8 cellular contexts compared by ENCODE assay signal in genomic region chr3:25664810-25665645, GRCh38.
A peak's percentile ranks its signal among the peaks of the same experiment; 100 is the strongest.
DNase-seq lines count a peak whose midpoint lies in the region; ATAC-seq and TF ChIP-seq lines count a peak whose summit lies in the region.

TOP2B (minus strand) TSS chr3:25664907; CDS start chr3:25664297, 610 bp downstream.

- H3K4me1 Mint-ChIP-seq in activated naive CD4-positive, alpha-beta T cell treated with anti-CD3 and anti-CD28 coated beads, Interleukin-2, amount 50 U/mL, for 24 hours: peaks cover 54% of the 10 kb centered on the region

- peak; percentile 91 for DNase-seq in GM04504 (ENCODE audit: low read depth)
- peak; percentile 76 for DNase-seq in NCI-H1048 (lab: John Stamatoyannopoulos, UW)
- DNase-seq in germinal center (ENCODE audit: low spot score): peak; percentile 98
- peak; percentile 87 for DNase-seq in non-pigmented ciliary epithelial cell (ENCODE audit: low read depth)
- peak; percentile 98 for DNase-seq in superior temporal gyrus (ENCODE audit: extremely low spot score)

- H3K36me3 Mint-ChIP-seq in activated naive CD4-positive, alpha-beta T cell treated with anti-CD3 and anti-CD28 coated beads, Interleukin-2, amount 50 U/mL, for 24 hours: peaks cover 3% of the 10 kb centered on the region

- H3K27ac Mint-ChIP-seq in activated naive CD4-positive, alpha-beta T cell treated with anti-CD3 and anti-CD28 coated beads, Interleukin-2, amount 50 U/mL, for 24 hours: peak within 1 kb of the TSS; percentile 100

- H3K9me3 Mint-ChIP-seq in activated naive CD4-positive, alpha-beta T cell treated with anti-CD3 and anti-CD28 coated beads, Interleukin-2, amount 50 U/mL, for 24 hours: no peaks in the 10 kb centered on the region

- peak within 1 kb of the TSS; percentile 98 for H3K4me3 Mint-ChIP-seq in activated naive CD4-positive, alpha-beta T cell treated with anti-CD3 and anti-CD28 coated beads, Interleukin-2, amount 50 U/mL, for 24 hours

- ATAC-seq in HG02571 (IDR thresholded peaks at IDR 0.05; ENCODE audit: unreplicated experiment) (peak; percentile 92), SK-N-SH treated with all-trans-retinoic acid at 6 μM for 48 hours (peak; percentile 95)

- H3K27me3 Mint-ChIP-seq in activated naive CD4-positive, alpha-beta T cell treated with anti-CD3 and anti-CD28 coated beads, Interleukin-2, amount 50 U/mL, for 24 hours: no peaks in the 10 kb centered on the region

TF ChIP-seq in SK-N-SH treated with all-trans-retinoic acid at 6 μM for 48 hours, 23 proteins besides CTCF, POLR2A, EP300 and RAD21:
- TF ChIP-seq TOX (CRISPR knock-in tag; IDR thresholded peaks at IDR 0.05; ENCODE audit: borderline replicate concordance) (no peak), CSDC2 (CRISPR knock-in tag; IDR thresholded peaks at IDR 0.05) (no peak), ZNF70 (CRISPR knock-in tag; IDR thresholded peaks at IDR 0.05) (no peak), ZNF8 (CRISPR knock-in tag; IDR thresholded peaks at IDR 0.05) (no peak), ZFP30 (CRISPR knock-in tag; IDR thresholded peaks at IDR 0.05) (no peak), ZNF565 (CRISPR knock-in tag; conservative IDR thresholded peaks at IDR 0.05; ENCODE audit: low read depth) (no peak), RARB (CRISPR knock-in tag; IDR thresholded peaks at IDR 0.05) (no peak), ARNTL (CRISPR knock-in tag; IDR thresholded peaks at IDR 0.05; ENCODE audit: borderline replicate concordance, low read depth) (no peak), PATZ1 (CRISPR knock-in tag; IDR thresholded peaks at IDR 0.05; ENCODE audit: borderline replicate concordance) (no peak; the same call in 1 of the 2 replicates), SNAI2 (CRISPR knock-in tag; IDR thresholded peaks at IDR 0.05) (no peak), GLIS3 (CRISPR knock-in tag; IDR thresholded peaks at IDR 0.05) (no peak), POU6F1 (CRISPR knock-in tag; IDR thresholded peaks at IDR 0.05; ENCODE audit: borderline replicate concordance, low read depth) (no peak)

Comparison
In these comparisons a context has a peak if more than half of its experiments do, and no peak if none do; other contexts are left out.
1. Peak in every context shown above with its lines: DNase-seq and ATAC-seq.